28 cellular contexts compared by ENCODE assay signal in genomic region chr10:78287618-78288017, GRCh38.
DNase-seq lines count a peak whose midpoint lies in the region; ATAC-seq, FAIRE-seq and TF ChIP-seq lines count a peak whose summit lies in the region.
"Had no signal": no experiment of that assay in that cellular context is flagged by ENCODE, and none has a peak within 500 bp of the region (broad histone marks: within the 10 kb centered on the region; RNA-seq: fewer than 3 reads in every experiment).

No MANE protein-coding gene starts in this region.

- H3K27ac ChIP-seq in cardiac muscle cell, result peak overlapping the region; percentile 22
- H3K27ac ChIP-seq in endothelial cell of umbilical vein (ENCODE audit: insufficient read depth, low read depth, low read length), result no peak overlapping the region
- no peak overlapping the region for H3K27ac ChIP-seq in WERI-Rb-1
- H3K27ac ChIP-seq: BLaER1 had no signal

- no peak overlapping the region for H3K9ac ChIP-seq in endothelial cell of umbilical vein (replicated peaks; ENCODE audit: extremely low read depth, insufficient read depth, low read length)
- H3K9ac ChIP-seq: BLaER1 had no signal

- H3K4me1 Mint-ChIP-seq in nephron (peaks cover 45% of the 10 kb centered on the region), WTC11 (peaks cover 33% of the 10 kb centered on the region)
- H3K4me1 Mint-ChIP-seq: CD4-positive, alpha-beta memory T cell; CD4-positive, CD25-positive, alpha-beta regulatory T cell; CD8-positive, alpha-beta memory T cell had no signal

- no peaks in the 10 kb centered on the region for H3K79me2 ChIP-seq in endothelial cell of umbilical vein (ENCODE audit: control insufficient read depth, insufficient read depth, low read length)

- H3K27me3 ChIP-seq in cardiac muscle cell, result no peaks in the 10 kb centered on the region
- H3K27me3 ChIP-seq in endothelial cell of umbilical vein (ENCODE audit: control insufficient read depth in 2 of 2, insufficient read depth in 2 of 2, low read length in 2 of 2), result no peaks in the 10 kb centered on the region
- no peaks in the 10 kb centered on the region for H3K27me3 ChIP-seq in WERI-Rb-1 (ENCODE audit: insufficient read depth, low read depth, severe bottlenecking)
- H3K27me3 ChIP-seq: BE2C, BLaER1 had no signal

- FAIRE-seq in endothelial cell of umbilical vein (lab: Jason Lieb, UNC), result no peak
- FAIRE-seq: A204.1, GM12878, GM12892, GM18507 had no signal

- no peak for DNase-seq in cardiac muscle cell (ENCODE audit: low read depth in 1 of 2, low spot score in 1 of 2)
- DNase-seq in Right ventricle myocardium superior, result no peak
- DNase-seq in endothelial cell of umbilical vein (ENCODE audit: low read depth, low spot score), result no peak
- DNase-seq in WTC11 (ENCODE audit: low spot score), result no peak
- DNase-seq in germinal center (ENCODE audit: low spot score), result no peak
- DNase-seq in WERI-Rb-1, result no peak
- DNase-seq: 8988T; ACHN; BE2C; C1 segment of cervical spinal cord; CD4-positive, alpha-beta memory T cell; CD4-positive, CD25-positive, alpha-beta regulatory T cell; CD8-positive, alpha-beta memory T cell; COR-L47; DMS 273 treated with DMSO at 0.1 percent for 48 hours; DMS153; DMS53; DMS79; DND-41; EL; GDM1 had no signal

- H3K4me1 ChIP-seq in cardiac muscle cell (ENCODE audit: low read depth), result peaks cover 29% of the 10 kb centered on the region
- peaks cover 16% of the 10 kb centered on the region for H3K4me1 ChIP-seq in endothelial cell of umbilical vein (ENCODE audit: control insufficient read depth, extremely low read depth, insufficient read depth, low read length)

- H3K9me3 ChIP-seq in cardiac muscle cell (ENCODE audit: low read depth) (no peaks in the 10 kb centered on the region), endothelial cell of umbilical vein (replicated peaks; ENCODE audit: control insufficient read depth, insufficient read depth, low read length) (no peaks in the 10 kb centered on the region), WERI-Rb-1 (ENCODE audit: severe bottlenecking) (no peaks in the 10 kb centered on the region)
- H3K9me3 ChIP-seq: BE2C, BLaER1 had no signal

- H3K36me3 ChIP-seq in cardiac muscle cell (no peaks in the 10 kb centered on the region), endothelial cell of umbilical vein (ENCODE audit: control insufficient read depth in 2 of 2, extremely low read depth in 1 of 2, insufficient read depth in 2 of 2, low read length in 2 of 2) (no peaks in the 10 kb centered on the region), WERI-Rb-1 (no peaks in the 10 kb centered on the region)
- H3K36me3 ChIP-seq: BE2C, BLaER1 had no signal

- no TSS peak for BruUV-seq in endothelial cell of umbilical vein (replicated peaks; lab: Mats Ljungman, UMichigan)

- no peak for TF ChIP-seq POLR2A in endothelial cell of umbilical vein (IDR thresholded peaks at IDR 0.05; ENCODE audit: low read depth, low read length)

- H3K4me3 ChIP-seq in cardiac muscle cell (no peak overlapping the region), endothelial cell of umbilical vein (replicated peaks in 1 of 3; ENCODE audit: insufficient read depth in 1 of 3, low read depth in 1 of 3, low read length in 3 of 3) (no peak overlapping the region), WERI-Rb-1 (ENCODE audit: low read depth, low read length) (no peak overlapping the region)
- H3K4me3 ChIP-seq: BLaER1, GM12878 had no signal

- H3K4me3 Mint-ChIP-seq in nephron (no peak overlapping the region), WTC11 (no peak overlapping the region)
- H3K4me3 Mint-ChIP-seq: CD14-positive monocyte; CD4-positive, alpha-beta memory T cell; CD4-positive, CD25-positive, alpha-beta regulatory T cell; CD8-positive, alpha-beta memory T cell had no signal

- no peak overlapping the region for H2AFZ ChIP-seq in endothelial cell of umbilical vein (ENCODE audit: low read depth, low read length)

- CTCF ChIA-PET in endothelial cell of umbilical vein (lab: Charles Lee) (interaction anchor here (1.9 kb wide), 1 partner anchor 12 kb away, joined by 5 read pairs; no protein-coding TSS in a partner anchor), WTC11 (lab: Charles Lee) (no interaction called here)

- H3K4me2 ChIP-seq in endothelial cell of umbilical vein (ENCODE audit: insufficient read depth, low read length), result peak overlapping the region; percentile 63
- H3K4me2 ChIP-seq: BLaER1 had no signal

- peak overlapping the region; percentile 9 to 96 (median 71) for H3K27ac Mint-ChIP-seq in nephron
- no peak overlapping the region for H3K27ac Mint-ChIP-seq in WTC11
- H3K27ac Mint-ChIP-seq: CD14-positive monocyte; CD4-positive, CD25-positive, alpha-beta regulatory T cell had no signal

- dilution Hi-C loops in endothelial cell of umbilical vein (cut with MboI; ENCODE audit: extremely low pct_ligation_motif_present, low sequenced_read_pairs), result no loop called here

- POLR2A ChIA-PET in endothelial cell of umbilical vein (lab: Charles Lee), result no interaction called here
- POLR2A ChIA-PET in WTC11 (lab: Charles Lee), result no interaction called here

- no peak for ATAC-seq in Right ventricle myocardium superior (ENCODE audit: poor library complexity)
- ATAC-seq in WTC11, result no peak
- ATAC-seq: GM12878 had no signal

- TF ChIP-seq CTCF in cardiac muscle cell (IDR thresholded peaks at IDR 0.05; ENCODE audit: low read depth, low read length) (no peak), endothelial cell of umbilical vein (IDR thresholded peaks at IDR 0.05; ENCODE audit: extremely low read depth in 1 of 2, insufficient read depth in 1 of 2, low read depth in 1 of 2, low read length in 2 of 2) (no peak), nephron (IDR thresholded peaks at IDR 0.05; ENCODE audit: unreplicated experiment in 3 of 3) (no peak), WTC11 (IDR thresholded peaks at IDR 0.05) (no peak), WERI-Rb-1 (IDR thresholded peaks at IDR 0.05; ENCODE audit: low read depth, low read length) (no peak)

- no peaks in the 10 kb centered on the region for H3K9me3 Mint-ChIP-seq in nephron
- H3K9me3 Mint-ChIP-seq in WTC11, result no peaks in the 10 kb centered on the region
- H3K9me3 Mint-ChIP-seq: CD4-positive, alpha-beta memory T cell; CD4-positive, CD25-positive, alpha-beta regulatory T cell; CD8-positive, alpha-beta memory T cell had no signal

- no peaks in the 10 kb centered on the region for H4K20me1 ChIP-seq in endothelial cell of umbilical vein (replicated peaks; ENCODE audit: control insufficient read depth, extremely low read depth, insufficient read depth, low read length)
- H4K20me1 ChIP-seq: BLaER1 had no signal

- H3K27me3 Mint-ChIP-seq in nephron (ENCODE audit: low read depth), result peaks cover 13% of the 10 kb centered on the region
- no peaks in the 10 kb centered on the region for H3K27me3 Mint-ChIP-seq in WTC11 (ENCODE audit: low read depth)

- no peaks in the 10 kb centered on the region for H3K36me3 Mint-ChIP-seq in nephron (ENCODE audit: low read depth)
- no peaks in the 10 kb centered on the region for H3K36me3 Mint-ChIP-seq in WTC11
- H3K36me3 Mint-ChIP-seq: CD14-positive monocyte; CD4-positive, alpha-beta memory T cell; CD4-positive, CD25-positive, alpha-beta regulatory T cell; CD8-positive, alpha-beta memory T cell had no signal

- intact Hi-C loops in Right ventricle myocardium superior (cut with DNase I), result no loop called here
- intact Hi-C loops in endothelial cell of umbilical vein (cut with micrococcal nuclease), result no loop called here

- peaks cover 3% of the 10 kb centered on the region for H3K9me1 ChIP-seq in endothelial cell of umbilical vein (replicated peaks; ENCODE audit: control insufficient read depth, extremely low read depth, insufficient read depth, low read length)

TF ChIP-seq in endothelial cell of umbilical vein, 7 proteins besides CTCF, POLR2A, EP300 and RAD21:
- TF ChIP-seq MAX (IDR thresholded peaks at IDR 0.05; ENCODE audit: insufficient read depth, insufficient read length) (no peak), FOS (IDR thresholded peaks at IDR 0.05; ENCODE audit: borderline replicate concordance, insufficient read depth, low read length) (no peak), EZH2 (IDR thresholded peaks at IDR 0.05; ENCODE audit: borderline replicate concordance, low read depth, low read length, severe bottlenecking) (no peak), POLR2AphosphoS5 (IDR thresholded peaks at IDR 0.05; ENCODE audit: insufficient read depth, low read depth, low read length) (no peak), MYC (IDR thresholded peaks at IDR 0.05; ENCODE audit: low read depth, low read length) (no peak), JUN (IDR thresholded peaks at IDR 0.05; ENCODE audit: borderline replicate concordance, insufficient read depth, insufficient read length, low read depth) (no peak), GATA2 (IDR thresholded peaks at IDR 0.05; ENCODE audit: insufficient read depth, insufficient read length, low read depth, low read length) (no peak)

TF ChIP-seq in WTC11, 78 proteins besides CTCF, POLR2A, EP300 and RAD21 (continues in another document):
- no peak for TF ChIP-seq ZNF416 (CRISPR knock-in tag; IDR thresholded peaks at IDR 0.05)
- TF ChIP-seq, protein P1, sequence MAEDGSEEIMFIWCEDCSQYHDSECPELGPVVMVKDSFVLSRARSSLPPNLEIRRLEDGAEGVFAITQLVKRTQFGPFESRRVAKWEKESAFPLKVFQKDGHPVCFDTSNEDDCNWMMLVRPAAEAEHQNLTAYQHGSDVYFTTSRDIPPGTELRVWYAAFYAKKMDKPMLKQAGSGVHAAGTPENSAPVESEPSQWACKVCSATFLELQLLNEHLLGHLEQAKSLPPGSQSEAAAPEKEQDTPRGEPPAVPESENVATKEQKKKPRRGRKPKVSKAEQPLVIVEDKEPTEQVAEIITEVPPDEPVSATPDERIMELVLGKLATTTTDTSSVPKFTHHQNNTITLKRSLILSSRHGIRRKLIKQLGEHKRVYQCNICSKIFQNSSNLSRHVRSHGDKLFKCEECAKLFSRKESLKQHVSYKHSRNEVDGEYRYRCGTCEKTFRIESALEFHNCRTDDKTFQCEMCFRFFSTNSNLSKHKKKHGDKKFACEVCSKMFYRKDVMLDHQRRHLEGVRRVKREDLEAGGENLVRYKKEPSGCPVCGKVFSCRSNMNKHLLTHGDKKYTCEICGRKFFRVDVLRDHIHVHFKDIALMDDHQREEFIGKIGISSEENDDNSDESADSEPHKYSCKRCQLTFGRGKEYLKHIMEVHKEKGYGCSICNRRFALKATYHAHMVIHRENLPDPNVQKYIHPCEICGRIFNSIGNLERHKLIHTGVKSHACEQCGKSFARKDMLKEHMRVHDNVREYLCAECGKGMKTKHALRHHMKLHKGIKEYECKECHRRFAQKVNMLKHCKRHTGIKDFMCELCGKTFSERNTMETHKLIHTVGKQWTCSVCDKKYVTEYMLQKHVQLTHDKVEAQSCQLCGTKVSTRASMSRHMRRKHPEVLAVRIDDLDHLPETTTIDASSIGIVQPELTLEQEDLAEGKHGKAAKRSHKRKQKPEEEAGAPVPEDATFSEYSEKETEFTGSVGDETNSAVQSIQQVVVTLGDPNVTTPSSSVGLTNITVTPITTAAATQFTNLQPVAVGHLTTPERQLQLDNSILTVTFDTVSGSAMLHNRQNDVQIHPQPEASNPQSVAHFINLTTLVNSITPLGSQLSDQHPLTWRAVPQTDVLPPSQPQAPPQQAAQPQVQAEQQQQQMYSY (CRISPR knock-in tag; IDR thresholded peaks at IDR 0.05), result no peak
